ENCODE assay signal across 17 cellular contexts in the genomic region with DNA sequence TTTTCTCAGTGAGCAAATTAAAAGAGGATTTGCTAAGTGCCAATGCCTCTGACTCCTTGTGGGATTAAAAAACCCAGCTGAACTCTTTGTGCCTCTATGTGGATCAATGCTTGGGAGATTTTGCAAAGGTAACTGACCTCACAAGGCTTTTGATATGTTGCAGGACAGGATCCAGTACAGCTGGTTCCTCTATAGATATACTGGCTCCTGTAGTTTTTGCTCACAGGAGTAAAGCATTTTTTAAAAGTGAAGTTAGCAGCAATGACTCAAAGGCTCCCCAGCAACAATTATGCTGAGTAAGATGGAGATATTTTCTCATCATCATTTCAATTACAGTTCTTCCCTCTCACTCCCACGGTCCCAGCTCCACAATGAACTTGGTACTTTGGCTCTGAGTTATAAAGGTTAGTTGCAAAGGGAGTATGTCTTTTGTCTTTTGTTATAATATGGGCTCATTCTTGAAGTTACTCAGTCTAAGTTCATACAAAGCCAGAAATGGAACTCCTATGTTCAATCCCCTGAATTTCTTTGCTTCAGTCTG.
DNase-seq lines count a peak whose midpoint lies in the region; ATAC-seq, FAIRE-seq and TF ChIP-seq lines count a peak whose summit lies in the region.
"Had no signal": no experiment of that assay in that cellular context is flagged by ENCODE, and none has a peak within 500 bp of the region (broad histone marks: within the 10 kb centered on the region; RNA-seq: fewer than 3 reads in every experiment).

No MANE protein-coding gene starts in this region.

- no peak for FAIRE-seq in D721Med (lab: Jason Lieb, UNC)
- FAIRE-seq: A204.1, GM12891, H1 had no signal

- peaks cover 10% of the 10 kb centered on the region; the same call in 1 of the 2 replicates for H3K4me1 ChIP-seq in GM23338 (ENCODE audit: insufficient read depth)
- peaks cover 9% of the 10 kb centered on the region for H3K4me1 ChIP-seq in neural progenitor cell
- H3K4me1 ChIP-seq: HAP-1 had no signal

- H3K27me3 Mint-ChIP-seq in GM23338 (ENCODE audit: insufficient read depth, low read depth, poor library complexity), result no peaks in the 10 kb centered on the region
- H3K27me3 Mint-ChIP-seq in neural progenitor cell (ENCODE audit: insufficient read depth, low read depth), result peaks cover 5% of the 10 kb centered on the region
- no peaks in the 10 kb centered on the region for H3K27me3 Mint-ChIP-seq in type B pancreatic cell
- H3K27me3 Mint-ChIP-seq: B cell; CD4-positive, alpha-beta T cell had no signal

- H3K9ac ChIP-seq in neural progenitor cell, result no peak overlapping the region

- H3K79me2 ChIP-seq in GM23338 (replicated peaks; ENCODE audit: insufficient read depth) (no peaks in the 10 kb centered on the region), neural progenitor cell (ENCODE audit: low read depth) (no peaks in the 10 kb centered on the region)

- H3K9me3 ChIP-seq in neural progenitor cell (ENCODE audit: low read depth), result no peaks in the 10 kb centered on the region
- H3K9me3 ChIP-seq: HAP-1 had no signal

- H3K4me2 ChIP-seq in GM23338, result no peak overlapping the region
- peak overlapping the region; percentile 57 for H3K4me2 ChIP-seq in neural progenitor cell

- H3K4me3 Mint-ChIP-seq in GM23338 (no peak overlapping the region), neural progenitor cell (no peak overlapping the region), type B pancreatic cell (no peak overlapping the region)
- H3K4me3 Mint-ChIP-seq: B cell; CD4-positive, alpha-beta T cell had no signal

- H2AFZ ChIP-seq in GM23338 (peak overlapping the region; percentile 64), neural progenitor cell (replicated peaks) (no peak overlapping the region)

- H3K9me2 ChIP-seq in GM23338 (ENCODE audit: insufficient read depth), result no peaks in the 10 kb centered on the region

- no peaks in the 10 kb centered on the region for H3K36me3 ChIP-seq in GM23338 (ENCODE audit: insufficient read depth)
- H3K36me3 ChIP-seq in neural progenitor cell, result no peaks in the 10 kb centered on the region
- H3K36me3 ChIP-seq: HAP-1 had no signal

- no peaks in the 10 kb centered on the region for H3K27me3 ChIP-seq in GM23338 (ENCODE audit: insufficient read depth)
- no peaks in the 10 kb centered on the region for H3K27me3 ChIP-seq in neural progenitor cell

- H3F3A ChIP-seq in GM23338 (replicated peaks; ENCODE audit: low read depth) (no peaks in the 10 kb centered on the region), neural progenitor cell (ENCODE audit: low read depth) (no peaks in the 10 kb centered on the region)

- ATAC-seq in GM23338, result no peak
- ATAC-seq in Right ventricle myocardium inferior, result no peak

- H3K4me1 Mint-ChIP-seq in GM23338 (no peaks in the 10 kb centered on the region), neural progenitor cell (peaks cover 25% of the 10 kb centered on the region), type B pancreatic cell (ENCODE audit: unreplicated experiment) (peaks cover 3% of the 10 kb centered on the region)
- H3K4me1 Mint-ChIP-seq: B cell had no signal

- H3K9me3 Mint-ChIP-seq in GM23338 (peaks cover 7% of the 10 kb centered on the region; the same call in 2 of the 3 replicates), neural progenitor cell (peaks cover 4% of the 10 kb centered on the region), type B pancreatic cell (no peaks in the 10 kb centered on the region)

- intact Hi-C loops in posterior vena cava (cut with DNase I) (no loop called here), Right ventricle myocardium inferior (cut with DNase I) (no loop called here)

- no peak overlapping the region for H3K27ac Mint-ChIP-seq in GM23338
- H3K27ac Mint-ChIP-seq in neural progenitor cell, result peak overlapping the region; percentile 23
- peak overlapping the region; percentile 52 for H3K27ac Mint-ChIP-seq in type B pancreatic cell
- H3K27ac Mint-ChIP-seq: B cell; CD4-positive, alpha-beta T cell had no signal

- no peak for DNase-seq in GM23338 (ENCODE audit: low spot score)
- peak; percentile 76 for DNase-seq in epithelial cell of esophagus (ENCODE audit: low read depth)
- DNase-seq in neural progenitor cell (ENCODE audit: low spot score), result peak; percentile 47
- DNase-seq in type B pancreatic cell (ENCODE audit: extremely low spot score, unreplicated experiment), result no peak
- no peak for DNase-seq in D721Med (ENCODE audit: insufficient read length, low spot score)
- no peak for DNase-seq in posterior vena cava (ENCODE audit: low spot score)
- no peak for DNase-seq in Right ventricle myocardium inferior (ENCODE audit: missing footprints)
- DNase-seq: C1 segment of cervical spinal cord; Calu3; CD4-positive, alpha-beta T cell; DMS79 had no signal

- H3K4me3 ChIP-seq in GM23338 (no peak overlapping the region), epithelial cell of esophagus (ENCODE audit: low read length) (no peak overlapping the region), neural progenitor cell (no peak overlapping the region)
- H3K4me3 ChIP-seq: HAP-1 had no signal

- H3K36me3 Mint-ChIP-seq in GM23338 (ENCODE audit: low read depth), result peaks cover 3% of the 10 kb centered on the region; the same call in 1 of the 3 replicates
- no peaks in the 10 kb centered on the region for H3K36me3 Mint-ChIP-seq in neural progenitor cell
- no peaks in the 10 kb centered on the region for H3K36me3 Mint-ChIP-seq in type B pancreatic cell

- H3K27ac ChIP-seq in GM23338 (ENCODE audit: low read depth) (no peak overlapping the region), neural progenitor cell (no peak overlapping the region)
- H3K27ac ChIP-seq: HL-60 had no signal

- H4K20me1 ChIP-seq in GM23338 (replicated peaks; ENCODE audit: insufficient read depth) (no peaks in the 10 kb centered on the region), neural progenitor cell (ENCODE audit: low read depth) (no peaks in the 10 kb centered on the region)

- no peak for TF ChIP-seq CTCF in GM23338 (conservative IDR thresholded peaks at IDR 0.05; ENCODE audit: low read depth in 2 of 2)
- TF ChIP-seq CTCF in epithelial cell of esophagus (IDR thresholded peaks at IDR 0.05; ENCODE audit: insufficient read depth, low read depth, low read length, missing control alignments), result no peak
- TF ChIP-seq CTCF in neural progenitor cell (IDR thresholded peaks at IDR 0.05), result no peak
- no peak for TF ChIP-seq CTCF in type B pancreatic cell (conservative IDR thresholded peaks at IDR 0.05)
- no peak for TF ChIP-seq CTCF in D721Med (IDR thresholded peaks at IDR 0.05; ENCODE audit: insufficient read depth, missing control alignments)

TF ChIP-seq in GM23338, 12 proteins besides CTCF, POLR2A, EP300 and RAD21:
- TF ChIP-seq CREB1 (CRISPR knock-in tag; IDR thresholded peaks at IDR 0.05; ENCODE audit: low read depth) (no peak), NANOG (IDR thresholded peaks at IDR 0.05; ENCODE audit: borderline replicate concordance) (no peak), EZH2 (IDR thresholded peaks at IDR 0.05; ENCODE audit: low read depth, unreplicated experiment) (no peak), ZNF331 (CRISPR knock-in tag; IDR thresholded peaks at IDR 0.05; ENCODE audit: low read depth) (no peak)
- TF ChIP-seq, protein P1, sequence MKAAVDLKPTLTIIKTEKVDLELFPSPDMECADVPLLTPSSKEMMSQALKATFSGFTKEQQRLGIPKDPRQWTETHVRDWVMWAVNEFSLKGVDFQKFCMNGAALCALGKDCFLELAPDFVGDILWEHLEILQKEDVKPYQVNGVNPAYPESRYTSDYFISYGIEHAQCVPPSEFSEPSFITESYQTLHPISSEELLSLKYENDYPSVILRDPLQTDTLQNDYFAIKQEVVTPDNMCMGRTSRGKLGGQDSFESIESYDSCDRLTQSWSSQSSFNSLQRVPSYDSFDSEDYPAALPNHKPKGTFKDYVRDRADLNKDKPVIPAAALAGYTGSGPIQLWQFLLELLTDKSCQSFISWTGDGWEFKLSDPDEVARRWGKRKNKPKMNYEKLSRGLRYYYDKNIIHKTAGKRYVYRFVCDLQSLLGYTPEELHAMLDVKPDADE (IDR thresholded peaks at IDR 0.05), result no peak

Comparison
In these comparisons a context has a peak if more than half of its experiments do, and no peak if none do; other contexts are left out.
1. DNase-seq: peak in epithelial cell of esophagus (single experiment) and neural progenitor cell (single experiment); none in GM23338 (single experiment), type B pancreatic cell (single experiment), D721Med (single experiment), posterior vena cava (single experiment) and Right ventricle myocardium inferior (single experiment).